28 cellular contexts compared by ENCODE assay signal in genomic region chr17:52011070-52011469, GRCh38.
"Had no signal": no experiment of that assay in that cellular context is flagged by ENCODE, and none has a peak within 500 bp of the region (broad histone marks: within the 10 kb centered on the region; RNA-seq: fewer than 3 reads in every experiment).

No MANE protein-coding gene starts in this region.

- H3K9me3 ChIP-seq: colonic mucosa, esophagus muscularis mucosa, esophagus squamous epithelium, gastrocnemius medialis had no signal

- H3K4me1 ChIP-seq: colonic mucosa, esophagus muscularis mucosa, esophagus squamous epithelium, foreskin keratinocyte, gastrocnemius medialis, gastroesophageal sphincter, heart left ventricle, heart right ventricle had no signal

- H3K79me2 ChIP-seq: hepatocyte had no signal

- H3K27ac ChIP-seq: colonic mucosa, coronary artery, dorsolateral prefrontal cortex, epithelial cell of prostate, esophagus muscularis mucosa, esophagus squamous epithelium, foreskin keratinocyte, gastrocnemius medialis, gastroesophageal sphincter, heart left ventricle, heart right ventricle, hepatocyte had no signal

- H3K4me3 ChIP-seq: colonic mucosa, coronary artery, dorsolateral prefrontal cortex, esophagus muscularis mucosa, esophagus squamous epithelium, gastrocnemius medialis, gastroesophageal sphincter, heart left ventricle, heart right ventricle, hepatocyte had no signal

- H3K36me3 ChIP-seq: colonic mucosa, esophagus muscularis mucosa, esophagus squamous epithelium, gastrocnemius medialis, gastroesophageal sphincter, heart left ventricle, heart right ventricle had no signal

- FAIRE-seq: endometrium, endothelial cell of umbilical vein, frontal cortex had no signal

- H3K27me3 ChIP-seq: colonic mucosa, esophagus muscularis mucosa, esophagus squamous epithelium, gastrocnemius medialis, gastroesophageal sphincter, heart left ventricle, heart right ventricle, hepatocyte had no signal

- DNase-seq: colonic mucosa; cortex of kidney; dermis blood vessel endothelial cell; dorsolateral prefrontal cortex; effector CD4-positive, alpha-beta T cell; effector CD8-positive, alpha-beta T cell; effector memory CD4-positive, alpha-beta T cell; effector memory CD8-positive, alpha-beta T cell; endodermal cell; erythroblast; esophagus squamous epithelium; foreskin fibroblast; foreskin keratinocyte; foreskin melanocyte; gastrocnemius medialis; glutamatergic neuron; head of caudate nucleus; heart left ventricle; heart right ventricle had no signal

- H3K4me2 ChIP-seq: hepatocyte had no signal

- H2AFZ ChIP-seq: hepatocyte had no signal

- ATAC-seq: effector memory CD8-positive, alpha-beta T cell; esophagus mucosa; foreskin keratinocyte; gastrocnemius medialis; gastroesophageal sphincter; heart left ventricle; heart right ventricle had no signal
